ENCODE assay signal across 22 cellular contexts in genomic region chr15:28264166-28264565, GRCh38.
"Had no signal": no experiment of that assay in that cellular context is flagged by ENCODE, and none has a peak within 500 bp of the region (broad histone marks: within the 10 kb centered on the region; RNA-seq: fewer than 3 reads in every experiment).

No MANE protein-coding gene starts in this region.

- H3K4me3 Mint-ChIP-seq: activated CD4-positive, alpha-beta memory T cell treated with anti-CD3 and anti-CD28 coated beads for 36 hours; activated CD4-positive, alpha-beta T cell treated with anti-CD3 and anti-CD28 coated beads, Interleukin-2, amount 10 ng/mL, durations not matched to agents 7 days and 5 days; activated naive CD4-positive, alpha-beta T cell treated with anti-CD3 and anti-CD28 coated beads for 36 hours; activated naive CD8-positive, alpha-beta T cell; activated T-helper 17 cell treated with anti-CD3 and anti-CD28 coated beads, Interleukin-2, amount 50 U/mL, for 72 hours; brain; central memory CD8-positive, alpha-beta T cell; T-helper 17 cell had no signal

- ATAC-seq: activated T-helper 17 cell treated with anti-CD3 and anti-CD28 coated beads, Interleukin-2, amount 50 U/mL, for 72 hours; PC-3; T-helper 17 cell had no signal

- H3K9me3 Mint-ChIP-seq: activated CD4-positive, alpha-beta memory T cell treated with anti-CD3 and anti-CD28 coated beads for 36 hours; activated CD4-positive, alpha-beta T cell treated with anti-CD3 and anti-CD28 coated beads, Interleukin-2, amount 10 ng/mL, durations not matched to agents 7 days and 5 days; activated naive CD4-positive, alpha-beta T cell treated with anti-CD3 and anti-CD28 coated beads for 36 hours; activated T-helper 17 cell treated with anti-CD3 and anti-CD28 coated beads, Interleukin-2, amount 50 U/mL, for 72 hours; brain; central memory CD8-positive, alpha-beta T cell had no signal

- DNase-seq: activated CD4-positive, alpha-beta memory T cell treated with anti-CD3 and anti-CD28 coated beads for 36 hours; activated CD4-positive, alpha-beta T cell treated with anti-CD3 and anti-CD28 coated beads, Interleukin-2, amount 10 ng/mL, durations not matched to agents 7 days and 5 days; activated CD4-positive, CD25-positive, alpha-beta regulatory T cell; activated gamma-delta T cell; activated naive CD4-positive, alpha-beta T cell treated with anti-CD3 and anti-CD28 coated beads for 36 hours; activated T-cell treated with anti-CD3 and anti-CD28 coated beads for 4 hours; activated T-cell treated with anti-CD3 and anti-CD28 coated beads, Interleukin-2, amount 50 U/mL, for 48 hours; MG63; MV-4-11; NCI-H1092 treated with DMSO at 0.1 percent for 48 hours; NCI-H1417 treated with DMSO at 0.1 percent for 48 hours; NCI-H1694; NCI-H2029 treated with DMSO at 0.1 percent for 48 hours; NCI-H510A treated with DMSO at 0.1 percent for 48 hours; PC-3; SHP77; T-helper 17 cell; T-helper 9 cell had no signal

- H3K27ac Mint-ChIP-seq: activated CD4-positive, alpha-beta memory T cell treated with anti-CD3 and anti-CD28 coated beads for 36 hours; activated CD4-positive, alpha-beta T cell treated with anti-CD3 and anti-CD28 coated beads, Interleukin-2, amount 10 ng/mL, durations not matched to agents 7 days and 5 days; activated naive CD4-positive, alpha-beta T cell treated with anti-CD3 and anti-CD28 coated beads for 36 hours; activated naive CD8-positive, alpha-beta T cell; activated T-helper 17 cell treated with anti-CD3 and anti-CD28 coated beads, Interleukin-2, amount 50 U/mL, for 72 hours; brain; T-helper 17 cell had no signal

- H3K9me3 ChIP-seq: MG63 had no signal

- H3K4me3 ChIP-seq: MG63 had no signal

- H3K27me3 ChIP-seq: MG63 had no signal

- H3K4me1 Mint-ChIP-seq: activated T-helper 17 cell treated with anti-CD3 and anti-CD28 coated beads, Interleukin-2, amount 50 U/mL, for 72 hours had no signal

- H3K27me3 Mint-ChIP-seq: activated CD4-positive, alpha-beta memory T cell treated with anti-CD3 and anti-CD28 coated beads for 36 hours; activated CD4-positive, alpha-beta T cell treated with anti-CD3 and anti-CD28 coated beads, Interleukin-2, amount 10 ng/mL, durations not matched to agents 7 days and 5 days; activated naive CD8-positive, alpha-beta T cell; activated T-helper 17 cell treated with anti-CD3 and anti-CD28 coated beads, Interleukin-2, amount 50 U/mL, for 72 hours; central memory CD8-positive, alpha-beta T cell; T-helper 17 cell had no signal
